In genomic region chr3:47411696-47412452, GRCh38 we compare ENCODE assay signal across 23 cellular contexts. TPM values are rescaled to one million over a fixed set of nuclear protein-coding genes. Genes with fewer than 3 reads are reported as not detected.
A peak's percentile ranks its signal among the peaks of the same experiment; 100 is the strongest.
DNase-seq lines count a peak whose midpoint lies in the region; ATAC-seq, FAIRE-seq and TF ChIP-seq lines count a peak whose summit lies in the region.
"Had no signal": no experiment of that assay in that cellular context is flagged by ENCODE, and none has a peak within 500 bp of the region (broad histone marks: within the 10 kb centered on the region; RNA-seq: fewer than 3 reads in every experiment).

No MANE protein-coding gene starts in this region.

- H3K27ac ChIP-seq in angular gyrus (ENCODE audit: low read depth, low read length), result peak overlapping the region; percentile 81
- H3K27ac ChIP-seq in kidney (ENCODE audit: low read depth in 2 of 2, low read length in 2 of 2), result no peak overlapping the region
- H3K27ac ChIP-seq: 22Rv1; BLaER1 treated with 17β-estradiol and CSF1 and Interleukin-3, amounts not matched to agents 10 nM and 100 nM; HL-60; SJSA1 had no signal

- peaks cover 51 to 64% of the 10 kb centered on the region in 2 donors for H3K36me3 Mint-ChIP-seq in stimulated activated naive B cell treated with anti-CD40 and anti-IgM and Interleukin-4, amounts not matched to agents 10 μg/mL and 1 μg/mL and 100 μg/mL, for 72 hours

- no peaks in the 10 kb centered on the region for H3K9me3 Mint-ChIP-seq in stimulated activated naive B cell treated with anti-CD40 and anti-IgM and Interleukin-4, amounts not matched to agents 10 μg/mL and 1 μg/mL and 100 μg/mL, for 72 hours
- H3K9me3 Mint-ChIP-seq: CD8-positive, alpha-beta memory T cell had no signal

- H3K4me3 ChIP-seq in kidney (ENCODE audit: low read length in 2 of 2), result no peak overlapping the region
- H3K4me3 ChIP-seq: BLaER1 treated with 17β-estradiol and CSF1 and Interleukin-3, amounts not matched to agents 10 nM and 100 nM; SJSA1 had no signal

- peak; percentile 60 for DNase-seq in activated effector memory CD4-positive, alpha-beta T cell treated with anti-CD3 and anti-CD28 coated beads, Interleukin-2, amount 50 U/mL, for 16 hours
- no peak for DNase-seq in activated effector memory CD4-positive, alpha-beta T cell treated with Interleukin-2 at 50 U/mL for 16 hours
- DNase-seq in kidney, result peak; percentile 67
- no peak for DNase-seq in stimulated activated naive B cell treated with anti-CD40 and anti-IgM and Interleukin-4, amounts not matched to agents 10 μg/mL and 1 μg/mL and 100 μg/mL, for 72 hours
- DNase-seq: CD8-positive, alpha-beta memory T cell; DMS79 treated with DMSO at 0.1 percent for 48 hours; MV-4-11; NCI-H1417; NCI-H1930; NCI-H510A; NCI-H82; PC-3 had no signal

- peaks cover 23 to 44% of the 10 kb centered on the region in 2 donors for H3K36me3 ChIP-seq in kidney (ENCODE audit: control insufficient read depth in 1 of 2, insufficient read depth in 2 of 2, low read length in 2 of 2)

- no peaks in the 10 kb centered on the region for H3K4me1 ChIP-seq in kidney (ENCODE audit: control insufficient read depth in 1 of 2, insufficient read depth in 1 of 2, low read depth in 1 of 2, low read length in 2 of 2)

- ATAC-seq in stimulated activated naive B cell treated with anti-CD40 and anti-IgM and Interleukin-4, amounts not matched to agents 10 μg/mL and 1 μg/mL and 100 μg/mL, for 72 hours (replicated peaks), result no peak
- ATAC-seq in HG03565 (IDR thresholded peaks at IDR 0.05; ENCODE audit: unreplicated experiment) (no peak), HG03025 (IDR thresholded peaks at IDR 0.05; ENCODE audit: low FRiP score, unreplicated experiment) (no peak), HG03469 (IDR thresholded peaks at IDR 0.05; ENCODE audit: unreplicated experiment) (no peak)
- ATAC-seq: PC-3 had no signal

- TF ChIP-seq CTCF in kidney (IDR thresholded peaks at IDR 0.05; ENCODE audit: borderline replicate concordance, extremely low read depth, insufficient read depth), result no peak

- peak overlapping the region; percentile 56 for H3K27ac Mint-ChIP-seq in stimulated activated naive B cell treated with anti-CD40 and anti-IgM and Interleukin-4, amounts not matched to agents 10 μg/mL and 1 μg/mL and 100 μg/mL, for 72 hours

- no peak overlapping the region for H3K9ac ChIP-seq in kidney (ENCODE audit: low read length in 2 of 2)
- H3K9ac ChIP-seq: BLaER1 treated with 17β-estradiol and CSF1 and Interleukin-3, amounts not matched to agents 10 nM and 100 nM had no signal

- H3K27me3 Mint-ChIP-seq in stimulated activated naive B cell treated with anti-CD40 and anti-IgM and Interleukin-4, amounts not matched to agents 10 μg/mL and 1 μg/mL and 100 μg/mL, for 72 hours, result no peaks in the 10 kb centered on the region
- H3K27me3 Mint-ChIP-seq: CD8-positive, alpha-beta memory T cell had no signal

- H3K9me3 ChIP-seq in kidney (ENCODE audit: control insufficient read depth in 1 of 2, low read length in 2 of 2), result no peaks in the 10 kb centered on the region
- H3K9me3 ChIP-seq: BLaER1 treated with 17β-estradiol and CSF1 and Interleukin-3, amounts not matched to agents 10 nM and 100 nM; SJSA1 had no signal

- peaks cover 18 to 32% of the 10 kb centered on the region in 2 donors for H3K4me1 Mint-ChIP-seq in stimulated activated naive B cell treated with anti-CD40 and anti-IgM and Interleukin-4, amounts not matched to agents 10 μg/mL and 1 μg/mL and 100 μg/mL, for 72 hours
- H3K4me1 Mint-ChIP-seq: CD8-positive, alpha-beta memory T cell had no signal

- no peak for FAIRE-seq in kidney (lab: Jason Lieb, UNC)
- FAIRE-seq: GM12891, H54, HTR-8/SVneo had no signal

- intact Hi-C loops in kidney (cut with DNase I), result no loop called here

- H3K4me3 Mint-ChIP-seq in stimulated activated naive B cell treated with anti-CD40 and anti-IgM and Interleukin-4, amounts not matched to agents 10 μg/mL and 1 μg/mL and 100 μg/mL, for 72 hours, result no peak overlapping the region
- H3K4me3 Mint-ChIP-seq: CD8-positive, alpha-beta memory T cell had no signal

RNA-seq across cellular contexts. Expression of gene PTPN23, which starts 31.1 kb away (rescaled TPM):
- total RNA-seq in kidney, result 48.5 TPM
- polyA plus RNA-seq in kidney (ENCODE audit: insufficient read depth, low read depth, low replicate concordance), result 12.6 TPM

Comparison
In these comparisons a context has a peak if more than half of its experiments do, and no peak if none do; other contexts are left out.
1. DNase-seq: peak in activated effector memory CD4-positive, alpha-beta T cell treated with anti-CD3 and anti-CD28 coated beads, Interleukin-2, amount 50 U/mL, for 16 hours (single experiment) and kidney (single experiment); none in activated effector memory CD4-positive, alpha-beta T cell treated with Interleukin-2 at 50 U/mL for 16 hours (single experiment) and stimulated activated naive B cell treated with anti-CD40 and anti-IgM and Interleukin-4, amounts not matched to agents 10 μg/mL and 1 μg/mL and 100 μg/mL, for 72 hours (single experiment).